In the genomic region with DNA sequence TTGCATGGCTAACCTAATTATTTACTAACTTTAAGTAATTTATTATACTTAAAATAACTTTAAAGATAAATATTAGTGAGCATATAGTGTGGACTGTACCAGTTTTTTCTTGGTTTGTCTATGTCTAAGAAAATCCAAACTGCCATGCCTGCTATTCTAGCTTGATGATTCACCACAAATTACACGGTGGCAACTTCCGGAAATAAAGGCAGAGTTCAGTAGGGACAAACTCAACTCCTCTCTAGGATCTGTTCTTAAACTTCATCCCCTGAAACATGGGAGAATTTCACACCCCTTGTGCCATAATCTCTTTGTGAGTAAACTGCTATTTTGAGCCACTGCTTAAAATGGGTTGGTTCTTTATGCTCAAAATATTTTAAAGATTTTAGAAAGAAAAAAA, we compare ENCODE assay signal across 18 cellular contexts.
"Had no signal": no experiment of that assay in that cellular context is flagged by ENCODE, and none has a peak within 500 bp of the region (broad histone marks: within the 10 kb centered on the region; RNA-seq: fewer than 3 reads in every experiment).

No MANE protein-coding gene starts in this region.

- H3K36me3 ChIP-seq: lower lobe of right lung, neural progenitor cell, spleen, upper lobe of left lung, WERI-Rb-1 had no signal

- DNase-seq: activated CD4-positive, alpha-beta memory T cell treated with anti-CD3 and anti-CD28 coated beads for 36 hours; activated naive CD4-positive, alpha-beta T cell treated with anti-CD3 and anti-CD28 coated beads, Interleukin-2, amount 10 ng/mL, durations not matched to agents 7 days and 5 days; activated T-cell treated with anti-CD3 and anti-CD28 coated beads, Interleukin-2, amount 50 U/mL, for 24 hours; body of pancreas; effector memory CD4-positive, alpha-beta T cell; hypothalamus; kidney glomerular epithelial cell; lower lobe of right lung; naive B cell; spleen; stimulated activated naive CD8-positive, alpha-beta T cell treated with anti-CD3 and anti-CD28 coated beads, Interleukin-15, amount 100 ng/mL, for 72 hours; T-helper 17 cell; testis; upper lobe of left lung; WERI-Rb-1 had no signal

- ATAC-seq: body of pancreas; lower lobe of right lung; sciatic nerve; stimulated activated naive CD8-positive, alpha-beta T cell treated with anti-CD3 and anti-CD28 coated beads, Interleukin-15, amount 100 ng/mL, for 72 hours; T-helper 17 cell had no signal

- H3K4me1 ChIP-seq: body of pancreas, lower lobe of right lung, neural progenitor cell, spleen, testis, upper lobe of left lung had no signal

- H3K9ac ChIP-seq: neural progenitor cell had no signal

- H3K4me3 ChIP-seq: body of pancreas, lower lobe of right lung, neural progenitor cell, spleen, testis, upper lobe of left lung had no signal

- H3K27ac ChIP-seq: body of pancreas, epithelial cell of prostate, lower lobe of right lung, neural progenitor cell, spleen, testis, upper lobe of left lung, WERI-Rb-1 had no signal

- H2AFZ ChIP-seq: neural progenitor cell had no signal

- H3K9me3 ChIP-seq: body of pancreas, lower lobe of right lung, spleen, testis, upper lobe of left lung had no signal

- H3K4me2 ChIP-seq: neural progenitor cell had no signal

- H3K27me3 ChIP-seq: body of pancreas, neural progenitor cell, spleen, testis, upper lobe of left lung had no signal
